27 cellular contexts compared by ENCODE assay signal in the genomic region with DNA sequence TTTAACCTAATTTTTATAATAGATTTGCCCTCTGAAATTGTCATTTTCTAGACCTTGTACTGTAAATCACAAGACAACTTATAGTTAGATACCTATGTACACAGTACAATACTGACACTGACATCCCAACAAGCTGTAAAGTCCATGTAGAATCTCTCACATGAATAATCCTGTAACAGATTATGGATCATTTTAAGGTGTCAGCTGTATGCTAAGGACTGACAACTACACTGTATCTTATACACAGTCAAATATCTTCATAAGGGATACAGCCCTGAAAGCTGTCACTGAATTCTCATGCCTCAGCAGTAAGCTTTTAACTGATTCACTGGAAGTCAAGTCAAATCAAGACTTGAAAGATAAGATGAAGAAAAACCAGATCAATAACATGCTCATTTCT.
"Had no signal": no experiment of that assay in that cellular context is flagged by ENCODE, and none has a peak within 500 bp of the region (broad histone marks: within the 10 kb centered on the region; RNA-seq: fewer than 3 reads in every experiment).

No MANE protein-coding gene starts in this region.

- H3K9ac ChIP-seq: neural progenitor cell, parathyroid adenoma had no signal

- DNase-seq: naive thymus-derived CD4-positive, alpha-beta T cell; natural killer cell; nephron progenitor cell; occipital lobe; ovary; posterior cingulate gyrus; psoas muscle; right cardiac atrium; right lobe of liver; sigmoid colon; small intestine; stimulated activated CD4-positive, alpha-beta T cell treated with anti-CD3 and anti-CD28 coated beads, Interleukin-15, amount 100 ng/mL, for 24 hours; stimulated activated CD4-positive, alpha-beta T cell treated with anti-CD3 and anti-CD28 coated beads, Interleukin-2, amount 100 ng/mL, for 24 hours; stimulated activated CD4-positive, alpha-beta T cell treated with anti-CD3 and anti-CD28 coated beads, Interleukin-2, amount 100 ng/mL, for 48 hours; stimulated activated CD4-positive, alpha-beta T cell treated with anti-CD3 and anti-CD28 coated beads, Interleukin-4, amount 100 ng/mL, for 24 hours; stimulated activated naive B cell treated with anti-CD40 and anti-IgM and Interleukin-4, amounts not matched to agents 10 μg/mL and 1 μg/mL and 100 μg/mL, for 72 hours; stimulated activated naive CD4-positive, alpha-beta T cell treated with Interleukin-2 at 50 U/mL for 16 hours; stomach; thyroid gland; trophoblast cell; upper lobe of left lung had no signal

- H2AFZ ChIP-seq: neural progenitor cell, parathyroid adenoma had no signal

- H3K4me1 ChIP-seq: neural progenitor cell, parathyroid adenoma, psoas muscle, sigmoid colon, stomach, thyroid gland, tibial nerve, upper lobe of left lung, vagina had no signal

- H3K9me3 ChIP-seq: ovary, psoas muscle, right lobe of liver, sigmoid colon, stomach, thoracic aorta, thyroid gland, tibial nerve, upper lobe of left lung, vagina had no signal

- FAIRE-seq: small intestine, urothelium cell line had no signal

- H3K4me3 ChIP-seq: neural progenitor cell, ovary, psoas muscle, right lobe of liver, sigmoid colon, stomach, thoracic aorta, thyroid gland, tibial nerve, upper lobe of left lung, vagina had no signal

- H3K36me3 ChIP-seq: neural progenitor cell, ovary, right lobe of liver, sigmoid colon, stomach, thoracic aorta, thyroid gland, tibial nerve, upper lobe of left lung, vagina had no signal

- H3K27me3 ChIP-seq: neural progenitor cell, ovary, right lobe of liver, sigmoid colon, stomach, thyroid gland, tibial nerve, upper lobe of left lung, vagina had no signal

- H3K27ac ChIP-seq: neural progenitor cell, ovary, parathyroid adenoma, psoas muscle, right lobe of liver, sigmoid colon, stomach, thoracic aorta, thyroid gland, tibial nerve, upper lobe of left lung, vagina had no signal

- H3K79me2 ChIP-seq: parathyroid adenoma had no signal

- H3K4me2 ChIP-seq: neural progenitor cell had no signal
